8 cellular contexts compared by ENCODE assay signal in the genomic region with DNA sequence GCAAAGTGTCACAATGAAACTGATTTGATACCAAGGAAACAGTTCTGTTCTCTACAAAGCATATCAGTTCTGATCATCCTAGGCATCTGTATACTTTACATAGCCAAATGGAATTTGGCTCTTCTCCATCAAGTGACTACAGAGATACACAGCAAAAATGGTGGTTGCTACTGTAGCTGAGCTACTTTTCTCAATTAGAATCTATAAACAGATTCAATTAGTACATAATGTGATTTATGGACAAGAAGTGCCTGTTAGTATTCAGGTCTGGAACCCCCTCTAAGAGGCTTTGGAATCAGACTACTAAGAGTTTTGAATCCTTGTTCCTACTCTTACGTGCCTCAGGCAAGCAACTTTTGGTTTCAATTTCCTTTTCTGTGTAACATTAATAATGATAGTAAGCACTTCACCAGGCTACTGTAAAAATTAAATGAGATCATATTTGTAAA. TPM values are rescaled to one million over a fixed set of nuclear protein-coding genes. Genes with fewer than 3 reads are reported as not detected.
DNase-seq lines count a peak whose midpoint lies in the region; ATAC-seq and TF ChIP-seq lines count a peak whose summit lies in the region.

No MANE protein-coding gene starts in this region.

- H3K4me3 Mint-ChIP-seq in naive B cell = peak overlapping the region in 7 of 8 donors; percentile 9 to 75 (median 54)

- CTCF ChIA-PET in AG04450 (lab: Charles Lee) = interaction anchor here (1.7 kb wide), 1 partner anchor 132 kb away, joined by 5 read pairs; no protein-coding TSS in a partner anchor

- H3K27me3 Mint-ChIP-seq in naive B cell = no peaks in the 10 kb centered on the region

- H3K9me3 ChIP-seq in AG04450 (ENCODE audit: control insufficient read depth, insufficient read depth, low read length) = no peaks in the 10 kb centered on the region

- no peaks in the 10 kb centered on the region for H3K27me3 ChIP-seq in AG04450 (ENCODE audit: control insufficient read depth, insufficient read depth, low read length)

- H3K36me3 Mint-ChIP-seq in naive B cell = peaks cover 0 to 21% of the 10 kb centered on the region in 2 donors

- no peak overlapping the region for H3K4me3 ChIP-seq in AG04450 (ENCODE audit: low read depth, low read length)

- ATAC-seq in GM19035 (IDR thresholded peaks at IDR 0.05; ENCODE audit: unreplicated experiment) (peak; percentile 52), HG03280 (IDR thresholded peaks at IDR 0.05; ENCODE audit: unreplicated experiment) (peak; percentile 83), naive B cell (ENCODE audit: low read depth in 2 of 2) (peak; percentile 75 to 82)

- peaks cover 9 to 35% (median 23%) of the 10 kb centered on the region in 3 donors for H3K4me1 Mint-ChIP-seq in naive B cell

- DNase-seq in AG04450 (ENCODE audit: low read depth, low spot score) = peak; percentile 11
- DNase-seq in amniotic epithelial cell (ENCODE audit: low read depth) = peak; percentile 32
- DNase-seq in naive B cell = no peak
- no peak for DNase-seq in medulla oblongata (ENCODE audit: extremely low spot score)
- DNase-seq in SW 1271 (lab: John Stamatoyannopoulos, UW) = no peak
- DNase-seq in stimulated activated CD8-positive, alpha-beta memory T cell treated with anti-CD3 and anti-CD28 coated beads, Interleukin-4, amount 100 ng/mL, for 48 hours = no peak

- peak overlapping the region in 3 of 6 donors; percentile 2 to 69 (median 52) for H3K27ac Mint-ChIP-seq in naive B cell

- H3K9me3 Mint-ChIP-seq in naive B cell = no peaks in the 10 kb centered on the region

- POLR2A ChIA-PET in AG04450 (lab: Yijun Ruan, JAX) = no interaction called here

- no peak overlapping the region for H3K27ac ChIP-seq in AG04450 (ENCODE audit: low read depth, low read length)

- no peak for TF ChIP-seq CTCF in AG04450 (IDR thresholded peaks at IDR 0.05; ENCODE audit: low read depth, low read length)

RNA-seq across cellular contexts. Expression of a gene that starts 25.5 kb away (rescaled TPM):
- polyA plus RNA-seq in AG04450 (2011; rRNA removed) (11.2 and 17.5 TPM in 2 replicates), naive B cell (ENCODE audit: low read depth in 6 of 6) (10 to 100 TPM; 18.5 to 35.2 (median 32.9) TPM)
- polyA minus RNA-seq in AG04450 (2011; rRNA and poly(A)+ RNA removed) = 21.5 and 21.6 TPM in 2 replicates

Comparison
In these comparisons a context has a peak if more than half of its experiments do, and no peak if none do; other contexts are left out.
1. DNase-seq: peak in AG04450 (single experiment) and amniotic epithelial cell (single experiment); none in naive B cell (single experiment), medulla oblongata (single experiment), SW 1271 (0 of 2) and stimulated activated CD8-positive, alpha-beta memory T cell treated with anti-CD3 and anti-CD28 coated beads, Interleukin-4, amount 100 ng/mL, for 48 hours (single experiment).
2. Peak in every context shown above with its lines, with median percentiles within 50 percentile points of each other: ATAC-seq.